31 cellular contexts compared by ENCODE assay signal in the genomic region with DNA sequence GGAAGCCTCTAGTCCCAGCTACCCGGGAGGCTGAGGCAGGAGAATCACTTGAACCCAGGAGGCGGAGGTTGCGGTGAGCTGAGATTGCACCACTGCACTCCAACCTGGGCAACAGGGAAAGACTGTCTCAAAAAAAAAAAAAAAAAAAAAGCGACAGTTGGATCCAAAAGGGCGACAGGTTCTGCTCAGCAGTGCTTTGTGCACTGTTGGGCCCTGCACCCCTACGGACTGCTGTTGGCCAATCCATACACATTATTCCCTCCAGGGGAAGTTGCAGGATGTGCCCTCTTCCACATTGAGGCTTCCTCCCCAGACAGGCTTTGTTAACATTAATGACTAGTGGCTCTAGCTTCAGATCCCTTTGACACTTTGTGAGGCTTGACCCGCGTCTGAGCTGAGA. TPM values are rescaled to one million over a fixed set of nuclear protein-coding genes. Genes with fewer than 3 reads are reported as not detected.
"Had no signal": no experiment of that assay in that cellular context is flagged by ENCODE, and none has a peak within 500 bp of the region (broad histone marks: within the 10 kb centered on the region; RNA-seq: fewer than 3 reads in every experiment).

No MANE protein-coding gene starts in this region.

- H3K4me3 Mint-ChIP-seq: naive thymus-derived CD8-positive, alpha-beta T cell; nephron; neural crest cell; stimulated activated memory B cell treated with anti-CD40 and anti-IgM and Interleukin-4, amounts not matched to agents 10 μg/mL and 1 μg/mL and 100 μg/mL, for 72 hours; stimulated activated naive CD8-positive, alpha-beta T cell treated with anti-CD3 and anti-CD28 coated beads, Interleukin-15, amount 100 ng/mL, for 72 hours; type B pancreatic cell had no signal

- H3K27me3 Mint-ChIP-seq: stimulated activated memory B cell treated with anti-CD40 and anti-IgM and Interleukin-4, amounts not matched to agents 10 μg/mL and 1 μg/mL and 100 μg/mL, for 72 hours had no signal

- H3K36me3 ChIP-seq: left lung, lower lobe of right lung, right atrium auricular region, right lobe of liver, tibial nerve, vagina had no signal

- H3K27ac ChIP-seq: lower lobe of right lung, parathyroid adenoma, psoas muscle, right atrium auricular region, right lobe of liver, tibial nerve, vagina had no signal

- H3K4me1 Mint-ChIP-seq: nephron, neural crest cell had no signal

- ATAC-seq: left colon; left lung; lower lobe of right lung; naive thymus-derived CD8-positive, alpha-beta T cell; psoas muscle; right lobe of liver; stimulated activated memory B cell treated with anti-CD40 and anti-IgM and Interleukin-4, amounts not matched to agents 10 μg/mL and 1 μg/mL and 100 μg/mL, for 72 hours; stimulated activated naive CD8-positive, alpha-beta T cell treated with anti-CD3 and anti-CD28 coated beads, Interleukin-15, amount 100 ng/mL, for 72 hours had no signal

- H3K4me3 ChIP-seq: left lung, lower lobe of right lung, psoas muscle, right atrium auricular region, right lobe of liver, smooth muscle cell, tibial nerve, vagina had no signal

- H3K27ac Mint-ChIP-seq: naive thymus-derived CD8-positive, alpha-beta T cell; nephron; stimulated activated memory B cell treated with anti-CD40 and anti-IgM and Interleukin-4, amounts not matched to agents 10 μg/mL and 1 μg/mL and 100 μg/mL, for 72 hours; stimulated activated naive CD8-positive, alpha-beta T cell treated with anti-CD3 and anti-CD28 coated beads, Interleukin-15, amount 100 ng/mL, for 72 hours; type B pancreatic cell had no signal

- DNase-seq: kidney; left colon; left lung; lower lobe of right lung; mammary epithelial cell; mesenchymal stem cell; naive thymus-derived CD8-positive, alpha-beta T cell; nucleus accumbens; psoas muscle; right lobe of liver; stimulated activated CD4-positive, alpha-beta T cell treated with anti-CD3 and anti-CD28 coated beads, Interleukin-1b, Interleukin-23, amount 100 ng/mL, for 48 hours; stimulated activated CD4-positive, alpha-beta T cell treated with anti-CD3 and anti-CD28 coated beads, Interleukin-2, amount 100 ng/mL, for 48 hours; stimulated activated CD4-positive, alpha-beta T cell treated with anti-CD3 and anti-CD28 coated beads, Interleukin-4, amount 100 ng/mL, for 4 hours; stimulated activated CD8-positive, alpha-beta memory T cell treated with anti-CD3 and anti-CD28 coated beads, Interleukin-4, amount 100 ng/mL, for 48 hours; stimulated activated naive CD4-positive, alpha-beta T cell treated with Interleukin-2 at 50 U/mL for 16 hours; stimulated activated naive CD8-positive, alpha-beta T cell treated with anti-CD3 and anti-CD28 coated beads, Interleukin-15, amount 100 ng/mL, for 72 hours; substantia nigra had no signal

- H3K9me3 Mint-ChIP-seq: naive thymus-derived CD8-positive, alpha-beta T cell; nephron; neural crest cell; stimulated activated memory B cell treated with anti-CD40 and anti-IgM and Interleukin-4, amounts not matched to agents 10 μg/mL and 1 μg/mL and 100 μg/mL, for 72 hours; stimulated activated naive CD8-positive, alpha-beta T cell treated with anti-CD3 and anti-CD28 coated beads, Interleukin-15, amount 100 ng/mL, for 72 hours; type B pancreatic cell had no signal

- H3K9me3 ChIP-seq: left lung, lower lobe of right lung, psoas muscle, right atrium auricular region, right lobe of liver, tibial nerve, vagina had no signal

- H3K27me3 ChIP-seq: left lung, right atrium auricular region, right lobe of liver, tibial nerve, vagina had no signal

- H3K36me3 Mint-ChIP-seq: naive thymus-derived CD8-positive, alpha-beta T cell; stimulated activated memory B cell treated with anti-CD40 and anti-IgM and Interleukin-4, amounts not matched to agents 10 μg/mL and 1 μg/mL and 100 μg/mL, for 72 hours; type B pancreatic cell had no signal

- H3K4me1 ChIP-seq: psoas muscle, right lobe of liver, vagina had no signal

RNA-seq across cellular contexts. Expression of a gene that starts 9.4 kb away (rescaled TPM):
- total RNA-seq: kidney; left colon; naive thymus-derived CD8-positive, alpha-beta T cell; neural crest cell; osteoblast; posterior vena cava; psoas muscle; right atrium auricular region; right lobe of liver; skeletal muscle tissue; smooth muscle cell; temporal lobe; tibial nerve; urinary bladder; vagina had no signal

RNA-seq across cellular contexts. Expression of a gene that starts 34.2 kb away (rescaled TPM):
- total RNA-seq: naive thymus-derived CD8-positive, alpha-beta T cell; tibial nerve had no signal

RNA-seq across cellular contexts. Expression of a gene that starts 54.1 kb away (rescaled TPM):
- total RNA-seq: naive thymus-derived CD8-positive, alpha-beta T cell; neural crest cell; osteoblast; posterior vena cava; right atrium auricular region; right lobe of liver; skeletal muscle tissue; temporal lobe had no signal
